1 cellular context compared by ENCODE assay signal in the genomic region with DNA sequence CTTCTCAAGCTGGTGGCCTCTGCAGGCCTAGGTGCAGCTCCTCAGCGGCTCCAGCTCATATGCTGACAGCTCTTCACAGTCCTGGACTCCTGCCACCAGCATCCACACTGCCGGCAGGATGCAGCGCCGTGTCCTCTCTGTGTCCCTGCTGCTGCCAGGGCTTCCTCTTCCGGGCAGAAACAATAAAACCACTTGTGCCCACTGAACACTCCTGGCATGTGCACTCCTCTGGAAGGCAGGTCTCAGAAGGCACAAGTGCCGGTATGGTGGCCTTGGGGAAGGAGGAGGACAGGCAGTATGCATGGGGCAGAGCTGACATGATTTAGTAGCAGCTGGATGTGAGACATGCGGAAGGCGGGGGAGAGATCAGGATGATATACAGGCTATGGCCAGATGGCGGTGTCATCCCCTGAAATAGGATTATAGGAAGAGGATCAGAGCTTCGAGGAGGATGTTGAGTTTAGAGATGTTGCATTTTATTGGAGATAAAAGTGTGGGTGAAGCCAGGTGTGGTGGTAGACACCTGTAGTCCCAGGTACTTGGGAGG.
TF ChIP-seq lines count a peak whose summit lies in the region.

No MANE protein-coding gene starts in this region.

TF ChIP-seq in K562, 482 proteins besides CTCF, POLR2A, EP300 and RAD21 (continued from another document and continues in another):
- 0 out of 4 replicates have a peak, but pooled peaks of 1 of the 2 experiments have one; percentile 56 for TF ChIP-seq ETV6 (IDR thresholded peaks at IDR 0.05; ENCODE audit: borderline replicate concordance in 1 of 2, low read depth in 2 of 2, low read length in 1 of 2)
- no peak for TF ChIP-seq ETV6 (CRISPR knock-in tag; IDR thresholded peaks at IDR 0.05; ENCODE audit: borderline replicate concordance)
- TF ChIP-seq ZZZ3 (IDR thresholded peaks at IDR 0.05), result no peak
- TF ChIP-seq SPI1 (IDR thresholded peaks at IDR 0.05; ENCODE audit: borderline replicate concordance, low read depth, low read length), result 0 out of 2 replicates have a peak, but pooled peaks have one; percentile 29
- no peak for TF ChIP-seq ZNF695 (CRISPR knock-in tag; IDR thresholded peaks at IDR 0.05)
- peak; percentile 24; the same call in 1 of the 2 replicates for TF ChIP-seq NFE2 (IDR thresholded peaks at IDR 0.05; ENCODE audit: low read depth)
- TF ChIP-seq NBN (IDR thresholded peaks at IDR 0.05; ENCODE audit: low read depth), result 0 out of 2 replicates have a peak, but pooled peaks have one; percentile 22
- TF ChIP-seq SREBF2 (CRISPR knock-in tag; IDR thresholded peaks at IDR 0.05), result no peak
- no peak for TF ChIP-seq KLF13 (tag; IDR thresholded peaks at IDR 0.05; ENCODE audit: borderline replicate concordance, low read depth)
- no peak for TF ChIP-seq RBBP5 (IDR thresholded peaks at IDR 0.05; ENCODE audit: borderline replicate concordance, insufficient read depth, low read length, poor library complexity, severe bottlenecking)
- TF ChIP-seq, protein P1, sequence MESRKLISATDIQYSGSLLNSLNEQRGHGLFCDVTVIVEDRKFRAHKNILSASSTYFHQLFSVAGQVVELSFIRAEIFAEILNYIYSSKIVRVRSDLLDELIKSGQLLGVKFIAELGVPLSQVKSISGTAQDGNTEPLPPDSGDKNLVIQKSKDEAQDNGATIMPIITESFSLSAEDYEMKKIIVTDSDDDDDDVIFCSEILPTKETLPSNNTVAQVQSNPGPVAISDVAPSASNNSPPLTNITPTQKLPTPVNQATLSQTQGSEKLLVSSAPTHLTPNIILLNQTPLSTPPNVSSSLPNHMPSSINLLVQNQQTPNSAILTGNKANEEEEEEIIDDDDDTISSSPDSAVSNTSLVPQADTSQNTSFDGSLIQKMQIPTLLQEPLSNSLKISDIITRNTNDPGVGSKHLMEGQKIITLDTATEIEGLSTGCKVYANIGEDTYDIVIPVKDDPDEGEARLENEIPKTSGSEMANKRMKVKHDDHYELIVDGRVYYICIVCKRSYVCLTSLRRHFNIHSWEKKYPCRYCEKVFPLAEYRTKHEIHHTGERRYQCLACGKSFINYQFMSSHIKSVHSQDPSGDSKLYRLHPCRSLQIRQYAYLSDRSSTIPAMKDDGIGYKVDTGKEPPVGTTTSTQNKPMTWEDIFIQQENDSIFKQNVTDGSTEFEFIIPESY (CRISPR knock-in tag; IDR thresholded peaks at IDR 0.05), result peak; percentile 60; the same call in 1 of the 2 replicates
- TF ChIP-seq, protein P2, sequence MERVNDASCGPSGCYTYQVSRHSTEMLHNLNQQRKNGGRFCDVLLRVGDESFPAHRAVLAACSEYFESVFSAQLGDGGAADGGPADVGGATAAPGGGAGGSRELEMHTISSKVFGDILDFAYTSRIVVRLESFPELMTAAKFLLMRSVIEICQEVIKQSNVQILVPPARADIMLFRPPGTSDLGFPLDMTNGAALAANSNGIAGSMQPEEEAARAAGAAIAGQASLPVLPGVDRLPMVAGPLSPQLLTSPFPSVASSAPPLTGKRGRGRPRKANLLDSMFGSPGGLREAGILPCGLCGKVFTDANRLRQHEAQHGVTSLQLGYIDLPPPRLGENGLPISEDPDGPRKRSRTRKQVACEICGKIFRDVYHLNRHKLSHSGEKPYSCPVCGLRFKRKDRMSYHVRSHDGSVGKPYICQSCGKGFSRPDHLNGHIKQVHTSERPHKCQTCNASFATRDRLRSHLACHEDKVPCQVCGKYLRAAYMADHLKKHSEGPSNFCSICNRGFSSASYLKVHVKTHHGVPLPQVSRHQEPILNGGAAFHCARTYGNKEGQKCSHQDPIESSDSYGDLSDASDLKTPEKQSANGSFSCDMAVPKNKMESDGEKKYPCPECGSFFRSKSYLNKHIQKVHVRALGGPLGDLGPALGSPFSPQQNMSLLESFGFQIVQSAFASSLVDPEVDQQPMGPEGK (CRISPR knock-in tag; IDR thresholded peaks at IDR 0.05; ENCODE audit: borderline replicate concordance), result no peak
- no peak for TF ChIP-seq ZNF316 (IDR thresholded peaks at IDR 0.05)
- no peak for TF ChIP-seq ZNF140 (CRISPR knock-in tag; IDR thresholded peaks at IDR 0.05)
- no peak for TF ChIP-seq ILF3 (IDR thresholded peaks at IDR 0.05; ENCODE audit: borderline replicate concordance)
- no peak for TF ChIP-seq NFRKB (IDR thresholded peaks at IDR 0.05; ENCODE audit: low read depth)
- peak; percentile 67 for TF ChIP-seq NFIC (IDR thresholded peaks at IDR 0.05)
- TF ChIP-seq RBM34 (IDR thresholded peaks at IDR 0.05; ENCODE audit: borderline replicate concordance, insufficient read depth, low read length), result no peak
- no peak for TF ChIP-seq RAD51 (IDR thresholded peaks at IDR 0.05; ENCODE audit: borderline replicate concordance, low read depth)
- peak; percentile 82 for TF ChIP-seq DPF2 (IDR thresholded peaks at IDR 0.05)
- peak; percentile 100 for TF ChIP-seq MEIS2 (IDR thresholded peaks at IDR 0.05; ENCODE audit: partially characterized antibody)
- TF ChIP-seq SMARCA4 (IDR thresholded peaks at IDR 0.05), result peak; percentile 66
- peak in 1 of 3 experiments; percentile 11 for TF ChIP-seq YY1 (IDR thresholded peaks at IDR 0.05; ENCODE audit: borderline replicate concordance in 1 of 3, control insufficient read depth in 1 of 3, extremely low read depth in 1 of 3, insufficient read depth in 3 of 3, insufficient read length in 1 of 3, insufficient replicate concordance in 2 of 3, low read depth in 1 of 3, low read length in 2 of 3)
- TF ChIP-seq, protein P3, sequence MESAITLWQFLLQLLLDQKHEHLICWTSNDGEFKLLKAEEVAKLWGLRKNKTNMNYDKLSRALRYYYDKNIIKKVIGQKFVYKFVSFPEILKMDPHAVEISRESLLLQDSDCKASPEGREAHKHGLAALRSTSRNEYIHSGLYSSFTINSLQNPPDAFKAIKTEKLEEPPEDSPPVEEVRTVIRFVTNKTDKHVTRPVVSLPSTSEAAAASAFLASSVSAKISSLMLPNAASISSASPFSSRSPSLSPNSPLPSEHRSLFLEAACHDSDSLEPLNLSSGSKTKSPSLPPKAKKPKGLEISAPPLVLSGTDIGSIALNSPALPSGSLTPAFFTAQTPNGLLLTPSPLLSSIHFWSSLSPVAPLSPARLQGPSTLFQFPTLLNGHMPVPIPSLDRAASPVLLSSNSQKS (CRISPR knock-in tag; IDR thresholded peaks at IDR 0.05), result no peak
- TF ChIP-seq EP400 (IDR thresholded peaks at IDR 0.05), result peak; percentile 52; the same call in 1 of the 2 replicates
- TF ChIP-seq, protein P4, sequence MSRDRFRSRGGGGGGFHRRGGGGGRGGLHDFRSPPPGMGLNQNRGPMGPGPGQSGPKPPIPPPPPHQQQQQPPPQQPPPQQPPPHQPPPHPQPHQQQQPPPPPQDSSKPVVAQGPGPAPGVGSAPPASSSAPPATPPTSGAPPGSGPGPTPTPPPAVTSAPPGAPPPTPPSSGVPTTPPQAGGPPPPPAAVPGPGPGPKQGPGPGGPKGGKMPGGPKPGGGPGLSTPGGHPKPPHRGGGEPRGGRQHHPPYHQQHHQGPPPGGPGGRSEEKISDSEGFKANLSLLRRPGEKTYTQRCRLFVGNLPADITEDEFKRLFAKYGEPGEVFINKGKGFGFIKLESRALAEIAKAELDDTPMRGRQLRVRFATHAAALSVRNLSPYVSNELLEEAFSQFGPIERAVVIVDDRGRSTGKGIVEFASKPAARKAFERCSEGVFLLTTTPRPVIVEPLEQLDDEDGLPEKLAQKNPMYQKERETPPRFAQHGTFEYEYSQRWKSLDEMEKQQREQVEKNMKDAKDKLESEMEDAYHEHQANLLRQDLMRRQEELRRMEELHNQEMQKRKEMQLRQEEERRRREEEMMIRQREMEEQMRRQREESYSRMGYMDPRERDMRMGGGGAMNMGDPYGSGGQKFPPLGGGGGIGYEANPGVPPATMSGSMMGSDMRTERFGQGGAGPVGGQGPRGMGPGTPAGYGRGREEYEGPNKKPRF (IDR thresholded peaks at IDR 0.05; ENCODE audit: low read depth, low read length), result no peak
- no peak for TF ChIP-seq KDM5B (IDR thresholded peaks at IDR 0.05; ENCODE audit: insufficient replicate concordance, low read depth, low read length)
- peak; percentile 38; the same call in 1 of the 2 replicates for TF ChIP-seq GATA2 (CRISPR knock-in tag; IDR thresholded peaks at IDR 0.05)
- TF ChIP-seq ZNF239 (CRISPR knock-in tag; IDR thresholded peaks at IDR 0.05), result no peak
- TF ChIP-seq TARDBP (IDR thresholded peaks at IDR 0.05), result no peak
- TF ChIP-seq, protein P5, sequence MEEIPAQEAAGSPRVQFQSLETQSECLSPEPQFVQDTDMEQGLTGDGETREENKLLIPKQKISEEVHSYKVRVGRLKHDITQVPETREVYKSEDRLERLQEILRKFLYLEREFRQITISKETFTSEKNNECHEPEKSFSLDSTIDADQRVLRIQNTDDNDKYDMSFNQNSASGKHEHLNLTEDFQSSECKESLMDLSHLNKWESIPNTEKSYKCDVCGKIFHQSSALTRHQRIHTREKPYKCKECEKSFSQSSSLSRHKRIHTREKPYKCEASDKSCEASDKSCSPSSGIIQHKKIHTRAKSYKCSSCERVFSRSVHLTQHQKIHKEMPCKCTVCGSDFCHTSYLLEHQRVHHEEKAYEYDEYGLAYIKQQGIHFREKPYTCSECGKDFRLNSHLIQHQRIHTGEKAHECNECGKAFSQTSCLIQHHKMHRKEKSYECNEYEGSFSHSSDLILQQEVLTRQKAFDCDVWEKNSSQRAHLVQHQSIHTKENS (CRISPR knock-in tag; IDR thresholded peaks at IDR 0.05), result no peak
- TF ChIP-seq TCF7 (IDR thresholded peaks at IDR 0.05; ENCODE audit: borderline replicate concordance), result 0 out of 2 replicates have a peak, but pooled peaks have one; percentile 19
- no peak for TF ChIP-seq GTF2E2 (tag; IDR thresholded peaks at IDR 0.05)
- TF ChIP-seq CBFA2T3 (IDR thresholded peaks at IDR 0.05), result peak; percentile 79
- TF ChIP-seq, protein P6, sequence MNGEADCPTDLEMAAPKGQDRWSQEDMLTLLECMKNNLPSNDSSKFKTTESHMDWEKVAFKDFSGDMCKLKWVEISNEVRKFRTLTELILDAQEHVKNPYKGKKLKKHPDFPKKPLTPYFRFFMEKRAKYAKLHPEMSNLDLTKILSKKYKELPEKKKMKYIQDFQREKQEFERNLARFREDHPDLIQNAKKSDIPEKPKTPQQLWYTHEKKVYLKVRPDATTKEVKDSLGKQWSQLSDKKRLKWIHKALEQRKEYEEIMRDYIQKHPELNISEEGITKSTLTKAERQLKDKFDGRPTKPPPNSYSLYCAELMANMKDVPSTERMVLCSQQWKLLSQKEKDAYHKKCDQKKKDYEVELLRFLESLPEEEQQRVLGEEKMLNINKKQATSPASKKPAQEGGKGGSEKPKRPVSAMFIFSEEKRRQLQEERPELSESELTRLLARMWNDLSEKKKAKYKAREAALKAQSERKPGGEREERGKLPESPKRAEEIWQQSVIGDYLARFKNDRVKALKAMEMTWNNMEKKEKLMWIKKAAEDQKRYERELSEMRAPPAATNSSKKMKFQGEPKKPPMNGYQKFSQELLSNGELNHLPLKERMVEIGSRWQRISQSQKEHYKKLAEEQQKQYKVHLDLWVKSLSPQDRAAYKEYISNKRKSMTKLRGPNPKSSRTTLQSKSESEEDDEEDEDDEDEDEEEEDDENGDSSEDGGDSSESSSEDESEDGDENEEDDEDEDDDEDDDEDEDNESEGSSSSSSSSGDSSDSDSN (IDR thresholded peaks at IDR 0.05; ENCODE audit: borderline replicate concordance in 1 of 2, low read depth in 2 of 2, low read length in 2 of 2), result no peak
- TF ChIP-seq ZNF75A (CRISPR knock-in tag; IDR thresholded peaks at IDR 0.05), result no peak
- TF ChIP-seq, protein P7, sequence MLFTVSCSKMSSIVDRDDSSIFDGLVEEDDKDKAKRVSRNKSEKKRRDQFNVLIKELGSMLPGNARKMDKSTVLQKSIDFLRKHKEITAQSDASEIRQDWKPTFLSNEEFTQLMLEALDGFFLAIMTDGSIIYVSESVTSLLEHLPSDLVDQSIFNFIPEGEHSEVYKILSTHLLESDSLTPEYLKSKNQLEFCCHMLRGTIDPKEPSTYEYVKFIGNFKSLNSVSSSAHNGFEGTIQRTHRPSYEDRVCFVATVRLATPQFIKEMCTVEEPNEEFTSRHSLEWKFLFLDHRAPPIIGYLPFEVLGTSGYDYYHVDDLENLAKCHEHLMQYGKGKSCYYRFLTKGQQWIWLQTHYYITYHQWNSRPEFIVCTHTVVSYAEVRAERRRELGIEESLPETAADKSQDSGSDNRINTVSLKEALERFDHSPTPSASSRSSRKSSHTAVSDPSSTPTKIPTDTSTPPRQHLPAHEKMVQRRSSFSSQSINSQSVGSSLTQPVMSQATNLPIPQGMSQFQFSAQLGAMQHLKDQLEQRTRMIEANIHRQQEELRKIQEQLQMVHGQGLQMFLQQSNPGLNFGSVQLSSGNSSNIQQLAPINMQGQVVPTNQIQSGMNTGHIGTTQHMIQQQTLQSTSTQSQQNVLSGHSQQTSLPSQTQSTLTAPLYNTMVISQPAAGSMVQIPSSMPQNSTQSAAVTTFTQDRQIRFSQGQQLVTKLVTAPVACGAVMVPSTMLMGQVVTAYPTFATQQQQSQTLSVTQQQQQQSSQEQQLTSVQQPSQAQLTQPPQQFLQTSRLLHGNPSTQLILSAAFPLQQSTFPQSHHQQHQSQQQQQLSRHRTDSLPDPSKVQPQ (CRISPR knock-in tag; IDR thresholded peaks at IDR 0.05; ENCODE audit: borderline replicate concordance), result no peak
- TF ChIP-seq KAT2B (IDR thresholded peaks at IDR 0.05; ENCODE audit: low read depth, low read length), result no peak
- TF ChIP-seq ARHGAP35 (IDR thresholded peaks at IDR 0.05; ENCODE audit: partially characterized antibody), result no peak
- no peak for TF ChIP-seq ZNF197 (CRISPR knock-in tag; IDR thresholded peaks at IDR 0.05; ENCODE audit: low read depth)
- TF ChIP-seq CREM (IDR thresholded peaks at IDR 0.05; ENCODE audit: low read depth), result peak; percentile 65
- 0 out of 2 replicates have a peak, but pooled peaks have one; percentile 15 for TF ChIP-seq MAFF (IDR thresholded peaks at IDR 0.05; ENCODE audit: low read length)
- TF ChIP-seq NELFE (IDR thresholded peaks at IDR 0.05; ENCODE audit: insufficient read depth, insufficient read length), result no peak
- peak in 1 of 2 experiments; percentile 58; a peak in 1 of 4 replicates for TF ChIP-seq HDAC1 (IDR thresholded peaks at IDR 0.05)
- TF ChIP-seq ZNF263 (CRISPR knock-in tag; IDR thresholded peaks at IDR 0.05; ENCODE audit: borderline replicate concordance), result peak; percentile 53; the same call in 1 of the 2 replicates
- TF ChIP-seq, protein P8, sequence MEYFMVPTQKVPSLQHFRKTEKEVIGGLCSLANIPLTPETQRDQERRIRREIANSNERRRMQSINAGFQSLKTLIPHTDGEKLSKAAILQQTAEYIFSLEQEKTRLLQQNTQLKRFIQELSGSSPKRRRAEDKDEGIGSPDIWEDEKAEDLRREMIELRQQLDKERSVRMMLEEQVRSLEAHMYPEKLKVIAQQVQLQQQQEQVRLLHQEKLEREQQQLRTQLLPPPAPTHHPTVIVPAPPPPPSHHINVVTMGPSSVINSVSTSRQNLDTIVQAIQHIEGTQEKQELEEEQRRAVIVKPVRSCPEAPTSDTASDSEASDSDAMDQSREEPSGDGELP (CRISPR knock-in tag; IDR thresholded peaks at IDR 0.05; ENCODE audit: borderline replicate concordance), result peak; percentile 89
- peak; percentile 28 to 42; a peak in 1 of 4 replicates for TF ChIP-seq MAZ (CRISPR knock-in tag; conservative IDR thresholded peaks at IDR 0.05 in 1 of 2, IDR thresholded peaks at IDR 0.05 in 1 of 2)
- peak; percentile 87 for TF ChIP-seq CTBP1 (IDR thresholded peaks at IDR 0.05; ENCODE audit: borderline replicate concordance)
- peak in 1 of 2 experiments; percentile 53; a peak in 1 of 4 replicates for TF ChIP-seq KDM1A (IDR thresholded peaks at IDR 0.05)
